In the genomic region with DNA sequence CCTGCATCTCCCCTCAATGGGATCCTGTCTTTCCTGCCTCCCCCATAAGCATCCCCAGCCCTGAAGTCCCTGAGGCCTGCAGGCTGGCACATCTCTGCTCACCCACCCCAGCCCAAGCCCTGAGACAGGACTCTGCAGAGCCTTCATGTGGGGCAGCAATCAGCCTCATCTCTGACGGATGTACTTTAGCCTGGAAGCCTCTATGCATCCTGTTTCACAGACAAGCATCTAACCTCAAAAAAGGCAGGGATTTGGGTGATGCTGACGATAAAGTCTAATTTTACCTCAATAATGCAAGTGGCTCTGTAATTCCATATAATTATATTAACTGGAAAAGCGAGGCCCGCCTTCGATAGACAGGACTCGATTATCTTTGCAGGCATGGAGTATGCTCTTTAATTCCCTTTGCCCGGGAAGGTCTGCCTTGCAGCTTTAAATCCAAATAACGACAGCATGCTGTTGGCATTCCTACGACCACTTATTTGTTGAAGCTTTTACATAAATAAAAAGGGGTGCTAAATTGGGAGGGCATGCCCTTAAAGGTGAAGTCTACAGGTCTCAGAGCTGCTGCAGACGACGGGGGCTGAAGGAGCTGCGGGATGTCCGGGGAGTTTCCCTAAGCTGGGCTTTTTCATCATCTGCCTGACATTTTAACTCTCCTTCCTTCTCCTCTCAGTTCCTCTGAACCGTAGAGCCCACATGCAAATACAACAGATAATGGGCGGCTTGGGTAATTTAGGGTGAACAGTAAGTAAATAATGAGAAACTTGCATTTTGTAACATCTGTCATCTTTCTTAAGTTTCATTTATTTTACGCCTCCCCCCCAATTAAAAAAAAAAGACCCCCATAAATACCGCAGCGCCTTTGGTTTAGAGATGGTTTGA, we compare ENCODE assay signal across 15 cellular contexts.
A peak's percentile ranks its signal among the peaks of the same experiment; 100 is the strongest.
DNase-seq lines count a peak whose midpoint lies in the region; ATAC-seq and TF ChIP-seq lines count a peak whose summit lies in the region.
"Had no signal": no experiment of that assay in that cellular context is flagged by ENCODE, and none has a peak within 500 bp of the region (broad histone marks: within the 10 kb centered on the region; RNA-seq: fewer than 3 reads in every experiment).

No MANE protein-coding gene starts in this region.

- H3K4me3 ChIP-seq in gastrocnemius medialis (no peak overlapping the region), left lung (no peak overlapping the region), thyroid gland (replicated peaks in 1 of 3) (no peak overlapping the region)
- H3K4me3 ChIP-seq: skin epidermis had no signal

- ATAC-seq in stimulated activated naive CD8-positive, alpha-beta T cell treated with anti-CD3 and anti-CD28 coated beads, Interleukin-15, Interleukin-2, amounts not matched to agents 100 U/mL and 50 U/mL, for 24 hours, result peak; percentile 35
- no peak for ATAC-seq in stimulated activated naive CD8-positive, alpha-beta T cell treated with anti-CD3 and anti-CD28 coated beads, Interleukin-15, amount 100 ng/mL, for 72 hours
- peak; percentile 72 for ATAC-seq in GM21786 (IDR thresholded peaks at IDR 0.05; ENCODE audit: unreplicated experiment)
- peak; percentile 89 for ATAC-seq in HG03378 (IDR thresholded peaks at IDR 0.05; ENCODE audit: unreplicated experiment)
- ATAC-seq in gastrocnemius medialis, result no peak
- ATAC-seq in left lung, result no peak
- ATAC-seq: HCT116; naive thymus-derived CD8-positive, alpha-beta T cell had no signal

- no peak overlapping the region for H3K4me3 Mint-ChIP-seq in stimulated activated naive CD8-positive, alpha-beta T cell treated with anti-CD3 and anti-CD28 coated beads, Interleukin-15, amount 100 ng/mL, for 72 hours
- H3K4me3 Mint-ChIP-seq: naive thymus-derived CD8-positive, alpha-beta T cell; T-helper 1 cell treated with Interleukin-12 subunit alpha and Interleukin-12 subunit beta and Interleukin-4 antibody, amounts not matched to agents 30 μg/mL and 1 μg/mL, for 36 hours had no signal

- peaks cover 34% of the 10 kb centered on the region for H3K27me3 Mint-ChIP-seq in stimulated activated naive CD8-positive, alpha-beta T cell treated with anti-CD3 and anti-CD28 coated beads, Interleukin-15, amount 100 ng/mL, for 72 hours

- H3K9me3 ChIP-seq in gastrocnemius medialis (no peaks in the 10 kb centered on the region), left lung (no peaks in the 10 kb centered on the region), thyroid gland (no peaks in the 10 kb centered on the region)

- H3K36me3 ChIP-seq in gastrocnemius medialis (no peaks in the 10 kb centered on the region), left lung (no peaks in the 10 kb centered on the region), thyroid gland (no peaks in the 10 kb centered on the region)

- TF ChIP-seq CTCF in gastrocnemius medialis (IDR thresholded peaks at IDR 0.05 in 4 of 5, conservative IDR thresholded peaks at IDR 0.05 in 1 of 5), result no peak
- TF ChIP-seq CTCF in left lung (IDR thresholded peaks at IDR 0.05), result no peak
- TF ChIP-seq CTCF in thyroid gland (IDR thresholded peaks at IDR 0.05), result no peak

- H3K27ac Mint-ChIP-seq in stimulated activated naive CD8-positive, alpha-beta T cell treated with anti-CD3 and anti-CD28 coated beads, Interleukin-15, amount 100 ng/mL, for 72 hours, result no peak overlapping the region
- H3K27ac Mint-ChIP-seq: T-helper 1 cell treated with Interleukin-12 subunit alpha and Interleukin-12 subunit beta and Interleukin-4 antibody, amounts not matched to agents 30 μg/mL and 1 μg/mL, for 36 hours had no signal

- DNase-seq in stimulated activated naive CD8-positive, alpha-beta T cell treated with anti-CD3 and anti-CD28 coated beads, Interleukin-15, Interleukin-2, amounts not matched to agents 100 U/mL and 50 U/mL, for 24 hours, result no peak
- no peak for DNase-seq in stimulated activated naive CD8-positive, alpha-beta T cell treated with anti-CD3 and anti-CD28 coated beads, Interleukin-15, amount 100 ng/mL, for 72 hours
- DNase-seq in activated CD4-positive, alpha-beta T cell treated with anti-CD3 and anti-CD28 coated beads, Interleukin-2, amount 50 U/mL, for 4 hours, result no peak
- DNase-seq in gastrocnemius medialis (no peak), left lung (no peak), thyroid gland (no peak)
- DNase-seq: activated CD8-positive, alpha-beta memory T cell treated with anti-CD3 and anti-CD28 coated beads, Interleukin-2, amount 50 U/mL, for 4 hours; EL; erythroblast; naive thymus-derived CD8-positive, alpha-beta T cell had no signal

- peaks cover 9% of the 10 kb centered on the region for H3K4me1 Mint-ChIP-seq in stimulated activated naive CD8-positive, alpha-beta T cell treated with anti-CD3 and anti-CD28 coated beads, Interleukin-15, amount 100 ng/mL, for 72 hours

- H3K27me3 ChIP-seq in gastrocnemius medialis (no peaks in the 10 kb centered on the region), left lung (peaks cover 0 to 30% of the 10 kb centered on the region in 2 donors), thyroid gland (no peaks in the 10 kb centered on the region)

- WGBS in thyroid gland, 2 donors, result 61% methylated on average over 18 of the region's 18 CpGs

- intact Hi-C loops in gastrocnemius medialis (cut with DNase I; ENCODE audit: low total_unique reads) (no loop called here), left lung (cut with DNase I) (no loop called here), thyroid gland (cut with DNase I) (no loop called here)

- in situ Hi-C loops in gastrocnemius medialis (cut with MboI; ENCODE audit: low sequenced_read_pairs in 4 of 4), result no loop called here

- H3K27ac ChIP-seq in gastrocnemius medialis (no peak overlapping the region), left lung (no peak overlapping the region), thyroid gland (no peak overlapping the region)
- H3K27ac ChIP-seq: skin epidermis had no signal

- TF ChIP-seq POLR2A in gastrocnemius medialis (IDR thresholded peaks at IDR 0.05) (no peak), thyroid gland (IDR thresholded peaks at IDR 0.05) (no peak)

- no peaks in the 10 kb centered on the region for H3K4me1 ChIP-seq in gastrocnemius medialis
- H3K4me1 ChIP-seq in left lung, result no peaks in the 10 kb centered on the region
- H3K4me1 ChIP-seq in thyroid gland, result no peaks in the 10 kb centered on the region

- no peaks in the 10 kb centered on the region for H3K9me3 Mint-ChIP-seq in stimulated activated naive CD8-positive, alpha-beta T cell treated with anti-CD3 and anti-CD28 coated beads, Interleukin-15, amount 100 ng/mL, for 72 hours
- H3K9me3 Mint-ChIP-seq: naive thymus-derived CD8-positive, alpha-beta T cell; T-helper 1 cell treated with Interleukin-12 subunit alpha and Interleukin-12 subunit beta and Interleukin-4 antibody, amounts not matched to agents 30 μg/mL and 1 μg/mL, for 36 hours had no signal

Comparison
In these comparisons a context has a peak if more than half of its experiments do, and no peak if none do; other contexts are left out.
1. ATAC-seq: peak in stimulated activated naive CD8-positive, alpha-beta T cell treated with anti-CD3 and anti-CD28 coated beads, Interleukin-15, Interleukin-2, amounts not matched to agents 100 U/mL and 50 U/mL, for 24 hours (single experiment), GM21786 (single experiment) and HG03378 (single experiment); none in stimulated activated naive CD8-positive, alpha-beta T cell treated with anti-CD3 and anti-CD28 coated beads, Interleukin-15, amount 100 ng/mL, for 72 hours (single experiment), gastrocnemius medialis (0 of 2) and left lung (single experiment).